1 cellular context compared by ENCODE assay signal in the genomic region with DNA sequence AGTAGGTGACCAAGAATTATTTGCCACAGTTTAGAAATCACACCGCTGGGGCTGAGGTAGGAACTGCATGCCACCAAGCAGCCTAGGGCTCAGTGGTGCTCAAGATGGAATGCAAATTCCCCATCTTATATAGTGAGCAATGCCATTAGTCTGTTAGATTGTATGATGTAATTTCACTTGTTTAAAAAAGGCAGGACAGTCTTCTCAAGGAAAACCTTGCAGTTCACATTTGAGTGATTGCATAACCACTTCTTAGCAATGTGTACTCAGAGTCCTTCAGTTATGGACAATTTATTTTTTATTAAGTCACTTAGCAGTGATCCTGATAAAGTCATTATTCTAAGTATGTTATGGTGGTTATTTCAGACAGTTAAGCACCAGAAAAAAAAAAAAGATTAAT.
A peak's percentile ranks its signal among the peaks of the same experiment; 100 is the strongest.
TF ChIP-seq lines count a peak whose summit lies in the region.

No MANE protein-coding gene starts in this region.

TF ChIP-seq in K562, 482 proteins besides CTCF, POLR2A, EP300 and RAD21 (continued from another document):
- TF ChIP-seq, protein P1, sequence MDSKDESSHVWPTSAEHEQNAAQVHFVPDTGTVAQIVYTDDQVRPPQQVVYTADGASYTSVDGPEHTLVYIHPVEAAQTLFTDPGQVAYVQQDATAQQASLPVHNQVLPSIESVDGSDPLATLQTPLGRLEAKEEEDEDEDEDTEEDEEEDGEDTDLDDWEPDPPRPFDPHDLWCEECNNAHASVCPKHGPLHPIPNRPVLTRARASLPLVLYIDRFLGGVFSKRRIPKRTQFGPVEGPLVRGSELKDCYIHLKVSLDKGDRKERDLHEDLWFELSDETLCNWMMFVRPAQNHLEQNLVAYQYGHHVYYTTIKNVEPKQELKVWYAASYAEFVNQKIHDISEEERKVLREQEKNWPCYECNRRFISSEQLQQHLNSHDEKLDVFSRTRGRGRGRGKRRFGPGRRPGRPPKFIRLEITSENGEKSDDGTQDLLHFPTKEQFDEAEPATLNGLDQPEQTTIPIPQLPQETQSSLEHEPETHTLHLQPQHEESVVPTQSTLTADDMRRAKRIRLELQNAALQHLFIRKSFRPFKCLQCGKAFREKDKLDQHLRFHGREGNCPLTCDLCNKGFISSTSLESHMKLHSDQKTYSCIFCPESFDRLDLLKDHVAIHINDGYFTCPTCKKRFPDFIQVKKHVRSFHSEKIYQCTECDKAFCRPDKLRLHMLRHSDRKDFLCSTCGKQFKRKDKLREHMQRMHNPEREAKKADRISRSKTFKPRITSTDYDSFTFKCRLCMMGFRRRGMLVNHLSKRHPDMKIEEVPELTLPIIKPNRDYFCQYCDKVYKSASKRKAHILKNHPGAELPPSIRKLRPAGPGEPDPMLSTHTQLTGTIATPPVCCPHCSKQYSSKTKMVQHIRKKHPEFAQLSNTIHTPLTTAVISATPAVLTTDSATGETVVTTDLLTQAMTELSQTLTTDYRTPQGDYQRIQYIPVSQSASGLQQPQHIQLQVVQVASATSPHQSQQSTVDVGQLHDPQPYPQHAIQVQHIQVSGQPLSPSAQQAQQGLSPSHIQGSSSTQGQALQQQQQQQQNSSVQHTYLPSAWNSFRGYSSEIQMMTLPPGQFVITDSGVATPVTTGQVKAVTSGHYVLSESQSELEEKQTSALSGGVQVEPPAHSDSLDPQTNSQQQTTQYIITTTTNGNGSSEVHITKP (IDR thresholded peaks at IDR 0.05; ENCODE audit: partially characterized antibody) = no peak
- TF ChIP-seq, protein P2, sequence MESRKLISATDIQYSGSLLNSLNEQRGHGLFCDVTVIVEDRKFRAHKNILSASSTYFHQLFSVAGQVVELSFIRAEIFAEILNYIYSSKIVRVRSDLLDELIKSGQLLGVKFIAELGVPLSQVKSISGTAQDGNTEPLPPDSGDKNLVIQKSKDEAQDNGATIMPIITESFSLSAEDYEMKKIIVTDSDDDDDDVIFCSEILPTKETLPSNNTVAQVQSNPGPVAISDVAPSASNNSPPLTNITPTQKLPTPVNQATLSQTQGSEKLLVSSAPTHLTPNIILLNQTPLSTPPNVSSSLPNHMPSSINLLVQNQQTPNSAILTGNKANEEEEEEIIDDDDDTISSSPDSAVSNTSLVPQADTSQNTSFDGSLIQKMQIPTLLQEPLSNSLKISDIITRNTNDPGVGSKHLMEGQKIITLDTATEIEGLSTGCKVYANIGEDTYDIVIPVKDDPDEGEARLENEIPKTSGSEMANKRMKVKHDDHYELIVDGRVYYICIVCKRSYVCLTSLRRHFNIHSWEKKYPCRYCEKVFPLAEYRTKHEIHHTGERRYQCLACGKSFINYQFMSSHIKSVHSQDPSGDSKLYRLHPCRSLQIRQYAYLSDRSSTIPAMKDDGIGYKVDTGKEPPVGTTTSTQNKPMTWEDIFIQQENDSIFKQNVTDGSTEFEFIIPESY (CRISPR knock-in tag; IDR thresholded peaks at IDR 0.05) = no peak
- TF ChIP-seq CEBPB (tag; IDR thresholded peaks at IDR 0.05) (peak; percentile 64; the same call in 1 of the 2 replicates), ZNF644 (tag; IDR thresholded peaks at IDR 0.05; ENCODE audit: low read depth) (no peak), ZNF764 (CRISPR knock-in tag; IDR thresholded peaks at IDR 0.05; ENCODE audit: low read depth) (no peak), CEBPG (CRISPR knock-in tag; IDR thresholded peaks at IDR 0.05) (no peak), CEBPG (tag; conservative IDR thresholded peaks at IDR 0.05 in 1 of 2, IDR thresholded peaks at IDR 0.05 in 1 of 2) (peak; percentile 48 to 52; a peak in 3 of 4 replicates), ZNF668 (CRISPR knock-in tag; IDR thresholded peaks at IDR 0.05) (no peak), NFXL1 (CRISPR knock-in tag; IDR thresholded peaks at IDR 0.05) (no peak), PURB (CRISPR knock-in tag; IDR thresholded peaks at IDR 0.05; ENCODE audit: low read depth) (no peak), TFAP4 (CRISPR knock-in tag; IDR thresholded peaks at IDR 0.05; ENCODE audit: borderline replicate concordance) (no peak)
